Comparison of ENCODE assay signal across 12 cellular contexts in genomic region chr9:125484632-125485282, GRCh38.
DNase-seq lines count a peak whose midpoint lies in the region; ATAC-seq and TF ChIP-seq lines count a peak whose summit lies in the region.
"Had no signal": no experiment of that assay in that cellular context is flagged by ENCODE, and none has a peak within 500 bp of the region (broad histone marks: within the 10 kb centered on the region; RNA-seq: fewer than 3 reads in every experiment).

No MANE protein-coding gene starts in this region.

- CTCF ChIA-PET in mammary epithelial cell (lab: Charles Lee; ENCODE audit: low non-redundant PET) = no interaction called here

- H4K20me1 ChIP-seq in GM23248 (ENCODE audit: insufficient read depth) = no peaks in the 10 kb centered on the region
- no peaks in the 10 kb centered on the region for H4K20me1 ChIP-seq in mammary epithelial cell (ENCODE audit: insufficient read depth, low read length)

- intact Hi-C loops in mammary epithelial cell (cut with micrococcal nuclease) = no loop called here

- H3K79me2 ChIP-seq in GM23248 (ENCODE audit: insufficient read depth) (peaks cover 7% of the 10 kb centered on the region; the same call in 1 of the 2 replicates), mammary epithelial cell (ENCODE audit: insufficient read depth, low read length) (no peaks in the 10 kb centered on the region)

- H2AFZ ChIP-seq in GM23248 (no peak overlapping the region), mammary epithelial cell (ENCODE audit: low read depth, low read length) (no peak overlapping the region)

- H3K27ac Mint-ChIP-seq in stimulated activated effector memory CD8-positive, alpha-beta T cell treated with anti-CD3 and anti-CD28 coated beads, Interleukin-12 subunit alpha, Interleukin-12 subunit beta, amount 100 ng/mL, for 72 hours = peak overlapping the region; percentile 47

- H3K4me1 Mint-ChIP-seq in stimulated activated effector memory CD8-positive, alpha-beta T cell treated with anti-CD3 and anti-CD28 coated beads, Interleukin-12 subunit alpha, Interleukin-12 subunit beta, amount 100 ng/mL, for 72 hours = peaks cover 6% of the 10 kb centered on the region

- H3F3A ChIP-seq in GM23248 (ENCODE audit: insufficient read depth) = peaks cover 21% of the 10 kb centered on the region

- dilution Hi-C loops in mammary epithelial cell (cut with HindIII; ENCODE audit: low sequenced_read_pairs) = no loop called here

- no peaks in the 10 kb centered on the region for H3K27me3 ChIP-seq in GM23248 (replicated peaks; ENCODE audit: insufficient read depth)
- H3K27me3 ChIP-seq in mammary epithelial cell (ENCODE audit: insufficient read depth, low read length) = no peaks in the 10 kb centered on the region
- H3K27me3 ChIP-seq: tibial artery had no signal

- peak overlapping the region; percentile 82 for H3K27ac ChIP-seq in GM23248
- H3K27ac ChIP-seq in mammary epithelial cell (ENCODE audit: insufficient read depth, low read depth, low read length) = no peak overlapping the region

- H3K9ac ChIP-seq in GM23248 = peak overlapping the region; percentile 58
- H3K9ac ChIP-seq in mammary epithelial cell (ENCODE audit: insufficient read depth, low read length) = no peak overlapping the region

- DNase-seq in GM23248 = peak; percentile 88
- peak; percentile 17 for DNase-seq in mammary epithelial cell
- peak; percentile 77 for DNase-seq in iris pigment epithelial cell (ENCODE audit: low read depth)
- DNase-seq in stimulated activated effector memory CD8-positive, alpha-beta T cell treated with anti-CD3 and anti-CD28 coated beads, Interleukin-12 subunit alpha, Interleukin-12 subunit beta, amount 100 ng/mL, for 72 hours (ENCODE audit: low spot score in 2 of 2) = peak in 1 of 2 donors; percentile 2
- DNase-seq in putamen (ENCODE audit: low spot score) = no peak
- no peak for DNase-seq in activated CD4-positive, alpha-beta T cell treated with anti-CD3 and anti-CD28 coated beads for 4 hours
- no peak for DNase-seq in activated CD4-positive, alpha-beta T cell treated with anti-CD3 and anti-CD28 coated beads for 1 hour
- DNase-seq: NCI-H1092; stimulated activated CD4-positive, alpha-beta T cell treated with anti-CD3 and anti-CD28 coated beads, Interleukin-4, amount 100 ng/mL, for 1 hour had no signal

- H3K36me3 ChIP-seq in GM23248 (ENCODE audit: low read depth) (no peaks in the 10 kb centered on the region), mammary epithelial cell (ENCODE audit: insufficient read depth, low read length) (no peaks in the 10 kb centered on the region)

- H3K9me3 Mint-ChIP-seq in stimulated activated effector memory CD8-positive, alpha-beta T cell treated with anti-CD3 and anti-CD28 coated beads, Interleukin-12 subunit alpha, Interleukin-12 subunit beta, amount 100 ng/mL, for 72 hours = no peaks in the 10 kb centered on the region

- H3K4me2 ChIP-seq in GM23248 (ENCODE audit: unreplicated experiment) = peak overlapping the region; percentile 77
- H3K4me2 ChIP-seq in mammary epithelial cell (ENCODE audit: insufficient read depth, low read depth, low read length) = no peak overlapping the region

- H3K9me2 ChIP-seq in GM23248 (ENCODE audit: insufficient read depth) = no peaks in the 10 kb centered on the region

- H3K9me3 ChIP-seq in GM23248 (ENCODE audit: low read depth) (no peaks in the 10 kb centered on the region), mammary epithelial cell (replicated peaks; ENCODE audit: insufficient read depth, low read length) (no peaks in the 10 kb centered on the region)
- H3K9me3 ChIP-seq: tibial artery had no signal

- H3K4me3 Mint-ChIP-seq in stimulated activated effector memory CD8-positive, alpha-beta T cell treated with anti-CD3 and anti-CD28 coated beads, Interleukin-12 subunit alpha, Interleukin-12 subunit beta, amount 100 ng/mL, for 72 hours = no peak overlapping the region

- TF ChIP-seq CTCF in mammary epithelial cell (conservative IDR thresholded peaks at IDR 0.05 in 1 of 2, IDR thresholded peaks at IDR 0.05 in 1 of 2; ENCODE audit: extremely low read depth in 1 of 2, insufficient read depth in 1 of 2, low read depth in 1 of 2, low read length in 2 of 2) = no peak

- H3K4me3 ChIP-seq in GM23248 (no peak overlapping the region; the same call in 1 of the 2 replicates), mammary epithelial cell (replicated peaks in 1 of 3; ENCODE audit: insufficient read depth in 1 of 3, low read depth in 2 of 3, low read length in 3 of 3) (no peak overlapping the region)
- H3K4me3 ChIP-seq: lung, tibial artery had no signal

- peaks cover 30% of the 10 kb centered on the region for H3K36me3 Mint-ChIP-seq in stimulated activated effector memory CD8-positive, alpha-beta T cell treated with anti-CD3 and anti-CD28 coated beads, Interleukin-12 subunit alpha, Interleukin-12 subunit beta, amount 100 ng/mL, for 72 hours

- WGBS in GM23248 (ENCODE audit: low coverage in 1 of 2, low lambda C conversion rate in 2 of 2, missing lambda C conversion rate in 2 of 2), 2 experiments = 7 to 8% methylated on average over 6 of the region's 6 CpGs
- 96% methylated on average over 6 of the region's 6 CpGs for WGBS in mammary epithelial cell (ENCODE audit: low coverage, missing lambda C conversion rate)

- no peak for ATAC-seq in stimulated activated effector memory CD8-positive, alpha-beta T cell treated with anti-CD3 and anti-CD28 coated beads, Interleukin-12 subunit alpha, Interleukin-12 subunit beta, amount 100 ng/mL, for 72 hours
- no peak for ATAC-seq in HG02610 (IDR thresholded peaks at IDR 0.05; ENCODE audit: unreplicated experiment)

- H3K4me1 ChIP-seq in GM23248 (ENCODE audit: insufficient read depth) (peaks cover 30% of the 10 kb centered on the region), mammary epithelial cell (ENCODE audit: insufficient read depth, low read length) (no peaks in the 10 kb centered on the region)

- no TSS peak for BruUV-seq in mammary epithelial cell (replicated peaks; lab: Mats Ljungman, UMichigan)

- in situ Hi-C loops in GM23248 (cut with MboI) = no loop called here
- in situ Hi-C loops in mammary epithelial cell (cut with MboI; ENCODE audit: low sequenced_read_pairs in 2 of 2) = no loop called here

Comparison
In these comparisons a context has a peak if more than half of its experiments do, and no peak if none do; other contexts are left out.
1. DNase-seq: peak in GM23248 (single experiment), mammary epithelial cell (single experiment) and iris pigment epithelial cell (single experiment); none in putamen (single experiment), activated CD4-positive, alpha-beta T cell treated with anti-CD3 and anti-CD28 coated beads for 4 hours (0 of 2) and activated CD4-positive, alpha-beta T cell treated with anti-CD3 and anti-CD28 coated beads for 1 hour (single experiment).